In genomic region chr2:159010963-159011362, GRCh38 we compare ENCODE assay signal across 15 cellular contexts. TPM values are rescaled to one million over a fixed set of nuclear protein-coding genes. Genes with fewer than 3 reads are reported as not detected.
DNase-seq lines count a peak whose midpoint lies in the region; ATAC-seq, FAIRE-seq and TF ChIP-seq lines count a peak whose summit lies in the region.
"Had no signal": no experiment of that assay in that cellular context is flagged by ENCODE, and none has a peak within 500 bp of the region (broad histone marks: within the 10 kb centered on the region; RNA-seq: fewer than 3 reads in every experiment).

No MANE protein-coding gene starts in this region.

- peak; percentile 50 for ATAC-seq in GM12878

- TF ChIP-seq CTCF in MCF 10A (IDR thresholded peaks at IDR 0.05; ENCODE audit: unreplicated experiment) (no peak), breast epithelium (IDR thresholded peaks at IDR 0.05) (no peak), GM12878 (IDR thresholded peaks at IDR 0.05 in 2 of 3, conservative IDR thresholded peaks at IDR 0.05 in 1 of 3; ENCODE audit: control insufficient read depth in 2 of 3, extremely low read depth in 1 of 3, insufficient read depth in 1 of 3, low read depth in 3 of 3, low read length in 3 of 3) (no peak), fibroblast of the aortic adventitia (IDR thresholded peaks at IDR 0.05; ENCODE audit: insufficient read depth, low read length) (no peak)

- no peak overlapping the region for H3K4me3 ChIP-seq in breast epithelium
- no peak overlapping the region for H3K4me3 ChIP-seq in GM12878
- no peak overlapping the region for H3K4me3 ChIP-seq in fibroblast of the aortic adventitia (ENCODE audit: low read depth, low read length)
- H3K4me3 ChIP-seq: cardiac muscle cell, SK-N-MC had no signal

- FAIRE-seq in GM12878 (lab: Jason Lieb, UNC): no peak

- TF ChIP-seq RAD21 in GM12878 (IDR thresholded peaks at IDR 0.05; ENCODE audit: insufficient read depth, low read depth, low read length): no peak

- SMC1A ChIA-PET in GM12878 (lab: Charles Lee; ENCODE audit: uncharacterized antibody, unreplicated experiment): no interaction called here

- intact Hi-C loops in MCF 10A (cut with micrococcal nuclease): no loop called here
- intact Hi-C loops in breast epithelium (cut with DNase I; ENCODE audit: low total_unique reads): no loop called here
- intact Hi-C loops in GM12878 (cut with micrococcal nuclease; ENCODE audit: unreplicated experiment): no loop called here

- no peaks in the 10 kb centered on the region for H4K20me1 ChIP-seq in GM12878 (ENCODE audit: control insufficient read depth, insufficient read depth)

- H3K27me3 ChIP-seq in breast epithelium: no peaks in the 10 kb centered on the region
- no peaks in the 10 kb centered on the region for H3K27me3 ChIP-seq in GM12878 (replicated peaks in 1 of 2; ENCODE audit: control insufficient read depth in 2 of 2, insufficient read depth in 2 of 2, low read length in 1 of 2)
- H3K27me3 ChIP-seq: cardiac muscle cell had no signal

- H3K36me3 ChIP-seq in breast epithelium: no peaks in the 10 kb centered on the region
- no peaks in the 10 kb centered on the region for H3K36me3 ChIP-seq in GM12878 (ENCODE audit: control insufficient read depth in 2 of 2, insufficient read depth in 2 of 2, low read length in 1 of 2)
- H3K36me3 ChIP-seq: cardiac muscle cell had no signal

- H3K27ac ChIP-seq in breast epithelium: no peak overlapping the region
- H3K27ac ChIP-seq in GM12878 (ENCODE audit: control insufficient read depth, insufficient read depth): no peak overlapping the region
- H3K27ac ChIP-seq: SK-N-MC had no signal

- H3K9me3 Mint-ChIP-seq in MCF 10A (ENCODE audit: unreplicated experiment): peaks cover 17% of the 10 kb centered on the region
- H3K9me3 Mint-ChIP-seq in T-helper 2 cell treated with Interferon-gamma antibody and Interleukin-4, amounts not matched to agents 5 μg/mL and 100 μg/mL, for 36 hours: peaks cover 11% of the 10 kb centered on the region
- H3K9me3 Mint-ChIP-seq: activated naive CD4-positive, alpha-beta T cell treated with anti-CD3 and anti-CD28 coated beads, Interleukin-2, amount 50 U/mL, for 24 hours had no signal

- no peak overlapping the region for H2AFZ ChIP-seq in GM12878 (ENCODE audit: control insufficient read depth, low read depth, low read length)

- no peak overlapping the region for H3K9ac ChIP-seq in GM12878 (ENCODE audit: control insufficient read depth, insufficient read depth, low read length)

- H3K27ac Mint-ChIP-seq in MCF 10A (ENCODE audit: low read depth, unreplicated experiment): peak overlapping the region; percentile 70
- H3K27ac Mint-ChIP-seq in T-helper 2 cell treated with Interferon-gamma antibody and Interleukin-4, amounts not matched to agents 5 μg/mL and 100 μg/mL, for 36 hours: no peak overlapping the region
- H3K27ac Mint-ChIP-seq: activated naive CD4-positive, alpha-beta T cell treated with anti-CD3 and anti-CD28 coated beads, Interleukin-2, amount 50 U/mL, for 24 hours had no signal

- no peaks in the 10 kb centered on the region for H3K27me3 Mint-ChIP-seq in MCF 10A (ENCODE audit: insufficient read depth, unreplicated experiment)
- H3K27me3 Mint-ChIP-seq in T-helper 2 cell treated with Interferon-gamma antibody and Interleukin-4, amounts not matched to agents 5 μg/mL and 100 μg/mL, for 36 hours (ENCODE audit: low read depth): no peaks in the 10 kb centered on the region

- no peak overlapping the region for H3K4me3 Mint-ChIP-seq in MCF 10A (ENCODE audit: unreplicated experiment)
- H3K4me3 Mint-ChIP-seq in T-helper 2 cell treated with Interferon-gamma antibody and Interleukin-4, amounts not matched to agents 5 μg/mL and 100 μg/mL, for 36 hours: no peak overlapping the region
- H3K4me3 Mint-ChIP-seq: activated naive CD4-positive, alpha-beta T cell treated with anti-CD3 and anti-CD28 coated beads, Interleukin-2, amount 50 U/mL, for 24 hours; nephron had no signal

- H3K4me1 Mint-ChIP-seq in MCF 10A (ENCODE audit: insufficient read depth, unreplicated experiment): peaks cover 14% of the 10 kb centered on the region
- H3K4me1 Mint-ChIP-seq in T-helper 2 cell treated with Interferon-gamma antibody and Interleukin-4, amounts not matched to agents 5 μg/mL and 100 μg/mL, for 36 hours (ENCODE audit: low read depth): no peaks in the 10 kb centered on the region
- H3K4me1 Mint-ChIP-seq: activated naive CD4-positive, alpha-beta T cell treated with anti-CD3 and anti-CD28 coated beads, Interleukin-2, amount 50 U/mL, for 24 hours had no signal

- peaks cover 51% of the 10 kb centered on the region for H3K36me3 Mint-ChIP-seq in MCF 10A (ENCODE audit: insufficient read depth, unreplicated experiment)
- peaks cover under 1% of the 10 kb centered on the region for H3K36me3 Mint-ChIP-seq in T-helper 2 cell treated with Interferon-gamma antibody and Interleukin-4, amounts not matched to agents 5 μg/mL and 100 μg/mL, for 36 hours (ENCODE audit: low read depth)
- H3K36me3 Mint-ChIP-seq: activated naive CD4-positive, alpha-beta T cell treated with anti-CD3 and anti-CD28 coated beads, Interleukin-2, amount 50 U/mL, for 24 hours had no signal

- no peak for TF ChIP-seq EP300 in GM12878 (IDR thresholded peaks at IDR 0.05; ENCODE audit: borderline replicate concordance in 1 of 2, control insufficient read depth in 1 of 2, low read depth in 2 of 2, low read length in 2 of 2)

- no TSS peak for BruUV-seq in MCF 10A (replicated peaks; lab: Mats Ljungman, UMichigan)
- BruUV-seq in GM12878 (replicated peaks; lab: Mats Ljungman, UMichigan): no TSS peak

- CTCF ChIA-PET in MCF 10A (lab: Yijun Ruan, JAX): interaction anchor here (0.5 to 1.3 kb wide), 3 partner anchors 8 to 108 kb away, joined by 3 read pairs; no protein-coding TSS in a partner anchor
- CTCF ChIA-PET in GM12878 (lab: Yijun Ruan, JAX): no interaction called here

- H3K9me3 ChIP-seq in breast epithelium (peaks cover 11 to 14% of the 10 kb centered on the region in 2 donors), GM12878 (replicated peaks; ENCODE audit: control insufficient read depth, insufficient read depth, low read length) (no peaks in the 10 kb centered on the region; the same call in 2 of the 3 replicates)

- POLR2A ChIA-PET in MCF 10A (lab: Yijun Ruan, JAX): no interaction called here
- POLR2A ChIA-PET in GM12878 (lab: Charles Lee): no interaction called here

- H3K4me1 ChIP-seq in breast epithelium (no peaks in the 10 kb centered on the region), GM12878 (ENCODE audit: control insufficient read depth, insufficient read depth, low read length) (no peaks in the 10 kb centered on the region)

- no peak overlapping the region for H3K4me2 ChIP-seq in GM12878 (ENCODE audit: control insufficient read depth, insufficient read depth)

- RAD21 ChIA-PET in GM12878 (lab: Charles Lee; ENCODE audit: unreplicated experiment): no interaction called here

- H3K79me2 ChIP-seq in GM12878 (ENCODE audit: control insufficient read depth, insufficient read depth, low read length): no peaks in the 10 kb centered on the region

- TF ChIP-seq POLR2A in breast epithelium (IDR thresholded peaks at IDR 0.05) (no peak), GM12878 (IDR thresholded peaks at IDR 0.05; ENCODE audit: low read depth, low read length) (no peak)

- in situ Hi-C loops in GM12878 (cut with MboI): no loop called here

- DNase-seq in MCF 10A (ENCODE audit: unreplicated experiment) (no peak), breast epithelium (ENCODE audit: low spot score in 2 of 2) (no peak), GM12878 (ENCODE audit: low read depth, low spot score) (no peak), fibroblast of the aortic adventitia (ENCODE audit: low read depth) (peak; percentile 63), DMS153 (lab: John Stamatoyannopoulos, UW) (no peak), SKM-1 (lab: John Stamatoyannopoulos, UW; ENCODE audit: unreplicated experiment) (no peak)
- DNase-seq in stimulated activated CD4-positive, alpha-beta T cell treated with anti-CD3 and anti-CD28 coated beads, Interleukin-1b, Interleukin-23, amount 100 ng/mL, for 48 hours: no peak
- DNase-seq in T-helper 2 cell treated with Interferon-gamma antibody and Interleukin-4, amounts not matched to agents 5 μg/mL and 100 μg/mL, for 36 hours (ENCODE audit: low spot score): no peak
- DNase-seq: activated CD4-positive, alpha-beta T cell treated with anti-CD3 and anti-CD28 coated beads, Interleukin-2, amount 50 U/mL, for 1 hour; Karpas-422; NCI-H526 had no signal

TF ChIP-seq in GM12878, 131 proteins besides CTCF, POLR2A, EP300 and RAD21 (continues in another document):
- TF ChIP-seq MYC (IDR thresholded peaks at IDR 0.05; ENCODE audit: insufficient read depth, insufficient read length, insufficient replicate concordance, low read length, severe bottlenecking) (no peak), NFXL1 (IDR thresholded peaks at IDR 0.05; ENCODE audit: borderline replicate concordance) (no peak), CEBPB (IDR thresholded peaks at IDR 0.05; ENCODE audit: borderline replicate concordance in 1 of 2, low read depth in 2 of 2, low read length in 2 of 2) (no peak), EED (IDR thresholded peaks at IDR 0.05; ENCODE audit: low read depth) (no peak), TCF12 (IDR thresholded peaks at IDR 0.05; ENCODE audit: low read depth, low read length) (no peak), EGR1 (IDR thresholded peaks at IDR 0.05; ENCODE audit: borderline replicate concordance in 1 of 2, low read depth in 2 of 2, low read length in 2 of 2) (no peak)

RNA-seq across cellular contexts. Expression of gene TANC1, which starts 42.5 kb away (rescaled TPM):
- total RNA-seq in MCF 10A (2022) (31.0 and 35.3 TPM in 2 replicates), breast epithelium (10 to 100 TPM; 18.9 to 62.3 (median 58.4) TPM), GM12878 (2014; rRNA removed) (0.16 and 0.34 TPM in 2 replicates), GM12878 (2014; rRNA removed; fragmentation: Illumina TruSeq; extraction: Trizol) (0.32 and 0.36 TPM in 2 replicates), GM12878 (2021) (0.48 and 0.59 TPM in 2 replicates), fibroblast of the aortic adventitia (ENCODE audit: low replicate concordance) (11.9 and 22.7 TPM in 2 replicates)
- 39.6 and 41.7 TPM in 2 replicates for total RNA-seq in GM12878 (2013; cell fraction: nucleolus; rRNA removed)
- polyA plus RNA-seq in GM12878 (2011; ENCODE audit: low read depth): 0.33 TPM
- polyA plus RNA-seq in GM12878 (2011; rRNA removed) (5.0 and 5.3 TPM in 2 replicates), GM12878 (2014; fragmentation: Illumina TruSeq; extraction: Trizol) (0.24 and 0.26 TPM in 2 replicates), GM12878 (2014; fragmentation: Nextera tagmentation; extraction: Ambion mirVana) (under 1 TPM; 0.05 to 0.07 TPM), GM12878 (2014; rRNA removed) (0.20 and 0.35 TPM in 2 replicates), GM12878 (2016; fragmentation: Nextera tagmentation; extraction: Ambion mirVana) (under 1 TPM; 0.16 to 0.52 TPM)
- 3.4 and 3.9 TPM in 2 replicates for polyA plus RNA-seq in GM12878 (2011; cell fraction: cytosol; rRNA removed)
- 9.7 and 11.3 TPM in 2 replicates for polyA plus RNA-seq in GM12878 (2011; cell fraction: nucleus; rRNA removed)
- polyA plus RNA-seq in GM12878 (2012): 0.69 and 1.0 TPM in 2 replicates
- 11.8 and 14.9 TPM in 2 replicates for polyA minus RNA-seq in GM12878 (2011; rRNA and poly(A)+ RNA removed)
- 3.2 and 5.1 TPM in 2 replicates for polyA minus RNA-seq in GM12878 (2011; cell fraction: cytosol; rRNA and poly(A)+ RNA removed)
- polyA minus RNA-seq in GM12878 (2011; cell fraction: nucleus; rRNA and poly(A)+ RNA removed): 8.7 and 13.0 TPM in 2 replicates
